8 cellular contexts compared by ENCODE assay signal in genomic region chr2:42809131-42809875, GRCh38. TPM values are rescaled to one million over a fixed set of nuclear protein-coding genes. Genes with fewer than 3 reads are reported as not detected.
DNase-seq lines count a peak whose midpoint lies in the region; ATAC-seq and TF ChIP-seq lines count a peak whose summit lies in the region.

No MANE protein-coding gene starts in this region.

- H3K36me3 ChIP-seq in ES-I3 (ENCODE audit: insufficient read depth, low read length): no peaks in the 10 kb centered on the region
- no peaks in the 10 kb centered on the region for H3K36me3 ChIP-seq in adipocyte (ENCODE audit: control insufficient read depth, insufficient read depth, low read length, severe bottlenecking)
- H3K36me3 ChIP-seq in kidney epithelial cell (ENCODE audit: control insufficient read depth, insufficient read depth, low read length): no peaks in the 10 kb centered on the region
- no peaks in the 10 kb centered on the region for H3K36me3 ChIP-seq in stomach smooth muscle (ENCODE audit: control insufficient read depth in 2 of 2, insufficient read depth in 2 of 2, low read length in 2 of 2)

- no peak for TF ChIP-seq CTCF in kidney epithelial cell (IDR thresholded peaks at IDR 0.05; ENCODE audit: insufficient read depth, low read length, poor library complexity, severe bottlenecking)

- H3K27ac ChIP-seq in stomach smooth muscle (ENCODE audit: low read length): peak overlapping the region; percentile 99

- H3K27me3 ChIP-seq in adipocyte (replicated peaks; ENCODE audit: control insufficient read depth, insufficient read depth, low read length) (no peaks in the 10 kb centered on the region), kidney epithelial cell (ENCODE audit: control insufficient read depth, insufficient read depth, low read length) (no peaks in the 10 kb centered on the region), stomach smooth muscle (ENCODE audit: control insufficient read depth in 1 of 2, insufficient read depth in 2 of 2, low read length in 2 of 2) (no peaks in the 10 kb centered on the region)

- H3K9me3 ChIP-seq in ES-I3 (ENCODE audit: control insufficient read depth, insufficient read depth, low read length) (no peaks in the 10 kb centered on the region), adipocyte (ENCODE audit: control insufficient read depth, low read length) (no peaks in the 10 kb centered on the region), stomach smooth muscle (ENCODE audit: control insufficient read depth in 2 of 2, low read length in 2 of 2) (no peaks in the 10 kb centered on the region)

- H3K4me1 ChIP-seq in ES-I3 (ENCODE audit: insufficient read depth, low read length) (no peaks in the 10 kb centered on the region), adipocyte (ENCODE audit: control insufficient read depth, insufficient read depth, low read length) (peaks cover 18% of the 10 kb centered on the region), stomach smooth muscle (ENCODE audit: control insufficient read depth, insufficient read depth, low read length) (peaks cover 19% of the 10 kb centered on the region)

- peak overlapping the region; percentile 84 for H3K4me3 ChIP-seq in adipocyte (ENCODE audit: low read length)
- H3K4me3 ChIP-seq in kidney epithelial cell (ENCODE audit: low read depth, low read length): peak overlapping the region; percentile 71
- peak overlapping the region; percentile 58 to 88 for H3K4me3 ChIP-seq in stomach smooth muscle (ENCODE audit: low read length in 2 of 2)

- H3K9ac ChIP-seq in ES-I3 (ENCODE audit: low read depth, low read length) (peak overlapping the region; percentile 69), adipocyte (ENCODE audit: low read length) (peak overlapping the region; percentile 95), stomach smooth muscle (ENCODE audit: low read length in 2 of 2) (peak overlapping the region; percentile 87 to 96)

- ATAC-seq in HG02623 (IDR thresholded peaks at IDR 0.05; ENCODE audit: unreplicated experiment): no peak

- DNase-seq in NCI-H146 treated with DMSO at 0.1 percent for 48 hours (lab: John Stamatoyannopoulos, UW; ENCODE audit: unreplicated experiment) (peak; percentile 79), adipocyte (ENCODE audit: low read depth) (no peak), kidney epithelial cell (ENCODE audit: low read depth) (no peak), GM19238 (ENCODE audit: insufficient read length, low spot score) (no peak), HuH-7.5 (ENCODE audit: low spot score) (no peak)

RNA-seq across cellular contexts. Expression of gene HAAO, which starts 16.9 kb away (rescaled TPM):
- 1.5 and 2.8 TPM in 2 replicates for total RNA-seq in kidney epithelial cell

RNA-seq across cellular contexts. Expression of gene OXER1, which starts 45.4 kb away (rescaled TPM):
- total RNA-seq in kidney epithelial cell: 0.75 and 0.82 TPM in 2 replicates
